24 cellular contexts compared by ENCODE assay signal in genomic region chr4:10750714-10751113, GRCh38.
"Had no signal": no experiment of that assay in that cellular context is flagged by ENCODE, and none has a peak within 500 bp of the region (broad histone marks: within the 10 kb centered on the region; RNA-seq: fewer than 3 reads in every experiment).

No MANE protein-coding gene starts in this region.

- H3K4me1 Mint-ChIP-seq: activated CD4-positive, alpha-beta T cell treated with anti-CD3 and anti-CD28 coated beads, Interleukin-2, amount 10 ng/mL, durations not matched to agents 7 days and 5 days; activated naive CD4-positive, alpha-beta T cell treated with anti-CD3 and anti-CD28 coated beads, Interleukin-2, amount 10 ng/mL, durations not matched to agents 7 days and 5 days had no signal

- H3K27ac Mint-ChIP-seq: activated CD4-positive, alpha-beta memory T cell treated with anti-CD3 and anti-CD28 coated beads for 36 hours; activated CD4-positive, alpha-beta T cell treated with anti-CD3 and anti-CD28 coated beads, Interleukin-2, amount 10 ng/mL, durations not matched to agents 7 days and 5 days; activated naive CD4-positive, alpha-beta T cell treated with anti-CD3 and anti-CD28 coated beads, Interleukin-2, amount 10 ng/mL, durations not matched to agents 7 days and 5 days; activated naive CD8-positive, alpha-beta T cell treated with anti-CD3 and anti-CD28 coated beads for 36 hours had no signal

- H3K9me3 Mint-ChIP-seq: activated naive CD4-positive, alpha-beta T cell treated with anti-CD3 and anti-CD28 coated beads, Interleukin-2, amount 10 ng/mL, durations not matched to agents 7 days and 5 days; activated naive CD8-positive, alpha-beta T cell treated with anti-CD3 and anti-CD28 coated beads for 36 hours; activated T-cell treated with anti-CD3 and anti-CD28 coated beads, Interleukin-2, amount 50 U/mL, for 4 hours had no signal

- H3K36me3 ChIP-seq: SJCRH30 had no signal

- H3K27me3 ChIP-seq: body of pancreas had no signal

- H3K9me3 ChIP-seq: body of pancreas, SJCRH30, SK-N-SH had no signal

- ATAC-seq: activated T-cell treated with anti-CD3 and anti-CD28 coated beads, Interleukin-2, amount 50 U/mL, for 4 hours; body of pancreas had no signal

- H3K36me3 Mint-ChIP-seq: activated CD4-positive, alpha-beta memory T cell treated with anti-CD3 and anti-CD28 coated beads for 36 hours; activated naive CD4-positive, alpha-beta T cell treated with anti-CD3 and anti-CD28 coated beads, Interleukin-2, amount 10 ng/mL, durations not matched to agents 7 days and 5 days; activated naive CD8-positive, alpha-beta T cell treated with anti-CD3 and anti-CD28 coated beads for 36 hours had no signal

- H3K27ac ChIP-seq: body of pancreas, SJCRH30, VCaP had no signal

- DNase-seq: activated CD4-positive, alpha-beta memory T cell treated with anti-CD3 and anti-CD28 coated beads for 36 hours; activated CD4-positive, alpha-beta T cell treated with anti-CD3 and anti-CD28 coated beads, Interleukin-2, amount 10 ng/mL, durations not matched to agents 7 days and 5 days; activated CD4-positive, CD25-positive, alpha-beta regulatory T cell; activated CD8-positive, alpha-beta memory T cell treated with anti-CD3 and anti-CD28 coated beads for 24 hours; activated gamma-delta T cell; activated naive CD4-positive, alpha-beta T cell treated with anti-CD3 and anti-CD28 coated beads, Interleukin-2, amount 10 ng/mL, durations not matched to agents 7 days and 5 days; activated naive CD8-positive, alpha-beta T cell treated with anti-CD3 and anti-CD28 coated beads for 36 hours; activated T-cell treated with anti-CD3 and anti-CD28 coated beads, Interleukin-2, amount 50 U/mL, for 4 hours; body of pancreas; Kasumi-1; KBM-7; NCI-H1048; NCI-H146; NCI-H187 treated with DMSO at 0.1 percent for 48 hours; NCI-H2081 treated with DMSO at 0.1 percent for 48 hours; NCI-H2171; NCI-H2227 treated with DMSO at 0.1 percent for 48 hours; NCI-H446 treated with DMSO at 0.1 percent for 48 hours; NCI-H524 treated with DMSO at 0.1 percent for 48 hours; NCI-H748 treated with DMSO at 0.1 percent for 48 hours; SJCRH30; SK-N-SH; T-helper 1 cell had no signal

- H3K4me1 ChIP-seq: body of pancreas, SJCRH30 had no signal

- H3K4me2 ChIP-seq: SK-N-SH had no signal

- H3K4me3 ChIP-seq: body of pancreas, SJCRH30 had no signal

- H3K9ac ChIP-seq: SK-N-SH had no signal

- H3K9me2 ChIP-seq: SK-N-SH had no signal

- H3K4me3 Mint-ChIP-seq: activated CD4-positive, alpha-beta memory T cell treated with anti-CD3 and anti-CD28 coated beads for 36 hours; activated CD4-positive, alpha-beta T cell treated with anti-CD3 and anti-CD28 coated beads, Interleukin-2, amount 10 ng/mL, durations not matched to agents 7 days and 5 days; activated naive CD4-positive, alpha-beta T cell treated with anti-CD3 and anti-CD28 coated beads, Interleukin-2, amount 10 ng/mL, durations not matched to agents 7 days and 5 days; activated naive CD8-positive, alpha-beta T cell treated with anti-CD3 and anti-CD28 coated beads for 36 hours; activated T-cell treated with anti-CD3 and anti-CD28 coated beads, Interleukin-2, amount 50 U/mL, for 4 hours had no signal

- H3K27me3 Mint-ChIP-seq: activated CD4-positive, alpha-beta memory T cell treated with anti-CD3 and anti-CD28 coated beads for 36 hours; activated CD4-positive, alpha-beta T cell treated with anti-CD3 and anti-CD28 coated beads, Interleukin-2, amount 10 ng/mL, durations not matched to agents 7 days and 5 days had no signal
